ENCODE assay signal across 8 cellular contexts in the genomic region with DNA sequence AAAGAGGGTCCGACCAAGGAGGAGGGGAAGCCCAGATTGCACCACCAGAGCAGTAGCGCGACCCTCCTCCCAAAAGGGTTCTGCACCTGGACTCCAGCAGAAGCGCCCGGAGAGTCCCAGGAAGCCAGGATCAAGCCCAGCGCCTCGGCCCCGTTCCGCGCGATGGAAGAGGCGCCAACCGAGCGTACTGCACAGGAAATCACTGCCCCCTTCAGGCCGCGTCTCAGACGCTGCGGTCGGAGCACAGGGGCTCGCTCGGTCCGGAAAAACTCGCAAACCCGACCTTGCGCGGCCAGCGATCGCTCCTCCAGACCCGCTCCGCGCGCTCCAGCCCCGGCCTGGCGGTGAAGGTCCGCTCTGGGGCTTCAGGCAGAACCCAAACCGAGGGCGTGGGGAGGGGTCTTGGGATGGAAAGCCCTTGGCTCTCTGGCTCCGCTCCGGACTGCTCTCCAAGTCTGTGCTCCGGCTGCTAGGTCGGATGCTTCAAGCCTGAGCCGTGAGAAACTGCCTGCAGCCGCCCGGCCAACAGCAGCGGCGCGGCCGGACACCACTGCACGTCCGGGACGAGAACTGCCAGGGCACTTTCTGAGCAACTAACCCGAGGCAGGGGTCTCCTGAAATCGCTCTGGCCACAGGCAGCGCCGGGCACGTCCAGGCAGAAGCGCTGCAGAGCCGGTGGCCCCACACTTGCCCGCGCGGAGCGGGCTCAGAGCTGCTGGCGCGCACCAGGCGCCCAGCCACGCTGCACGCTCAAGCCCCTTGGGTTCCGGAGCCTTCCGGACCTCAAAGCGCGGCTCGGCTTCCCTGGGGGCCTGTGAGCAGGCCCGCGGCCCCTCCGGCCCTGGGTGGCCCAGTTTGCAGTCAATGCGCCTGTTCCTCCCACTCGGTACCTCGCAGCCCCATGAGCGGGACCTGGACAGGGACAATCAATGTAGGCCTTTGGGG. TPM values are rescaled to one million over a fixed set of nuclear protein-coding genes. Genes with fewer than 3 reads are reported as not detected.
A peak's percentile ranks its signal among the peaks of the same experiment; 100 is the strongest.
DNase-seq lines count a peak whose midpoint lies in the region; ATAC-seq and TF ChIP-seq lines count a peak whose summit lies in the region.

No MANE protein-coding gene starts in this region.

- H3K36me3 ChIP-seq in HUES48 (ENCODE audit: control insufficient read depth, insufficient read depth, low read length) = no peaks in the 10 kb centered on the region

- no peaks in the 10 kb centered on the region for H3K9me3 ChIP-seq in HUES48 (ENCODE audit: control insufficient read depth, insufficient read depth, low read length)

- H3K4me3 ChIP-seq in HUES48 (ENCODE audit: low read depth, low read length) (peak overlapping the region; percentile 63), fibroblast of villous mesenchyme (ENCODE audit: low read depth, low read length) (peak overlapping the region; percentile 34)

- peaks cover 84% of the 10 kb centered on the region for H3K27me3 ChIP-seq in HUES48 (ENCODE audit: control insufficient read depth, insufficient read depth, low read length)

- H3K27ac ChIP-seq in HUES48 (ENCODE audit: low read depth, low read length) = no peak overlapping the region

- ATAC-seq in HG02973 (IDR thresholded peaks at IDR 0.05; ENCODE audit: unreplicated experiment) (no peak), HG03521 (IDR thresholded peaks at IDR 0.05; ENCODE audit: unreplicated experiment) (no peak)

- no peak overlapping the region for H3K9ac ChIP-seq in HUES48 (ENCODE audit: low read depth, low read length)

- TF ChIP-seq CTCF in fibroblast of villous mesenchyme (IDR thresholded peaks at IDR 0.05; ENCODE audit: insufficient read depth, low read depth, low read length) = peak; percentile 62

- DNase-seq in DMS79 treated with DMSO at 0.1 percent for 48 hours (lab: John Stamatoyannopoulos, UW) = peak; percentile 32
- no peak for DNase-seq in DMS79 (lab: John Stamatoyannopoulos, UW)
- peak; percentile 61 for DNase-seq in SK-N-DZ (ENCODE audit: low spot score)
- peak; percentile 71 for DNase-seq in fibroblast of villous mesenchyme (ENCODE audit: low read depth)
- DNase-seq in nucleus accumbens (lab: John Stamatoyannopoulos, UW) = peak in 38 of 56 donors; percentile 3 to 66 (median 35)

- peaks cover 6% of the 10 kb centered on the region; the same call in 1 of the 2 replicates for H3K4me1 ChIP-seq in HUES48 (ENCODE audit: control insufficient read depth, insufficient read depth, low read length)

RNA-seq across cellular contexts. Expression of a gene that starts 1.3 kb away (rescaled TPM):
- 0.05 and 0.12 TPM in 2 replicates for polyA plus RNA-seq in SK-N-DZ (2014; cell fraction: cytosol; rRNA removed)
- 0.20 and 1.2 TPM in 2 replicates for polyA plus RNA-seq in SK-N-DZ (2014; cell fraction: nucleus; rRNA removed)
- under 0.01 TPM in 1 of 2 replicates, not detected in the other for total RNA-seq in fibroblast of villous mesenchyme
